ENCODE assay signal across 8 cellular contexts in the genomic region with DNA sequence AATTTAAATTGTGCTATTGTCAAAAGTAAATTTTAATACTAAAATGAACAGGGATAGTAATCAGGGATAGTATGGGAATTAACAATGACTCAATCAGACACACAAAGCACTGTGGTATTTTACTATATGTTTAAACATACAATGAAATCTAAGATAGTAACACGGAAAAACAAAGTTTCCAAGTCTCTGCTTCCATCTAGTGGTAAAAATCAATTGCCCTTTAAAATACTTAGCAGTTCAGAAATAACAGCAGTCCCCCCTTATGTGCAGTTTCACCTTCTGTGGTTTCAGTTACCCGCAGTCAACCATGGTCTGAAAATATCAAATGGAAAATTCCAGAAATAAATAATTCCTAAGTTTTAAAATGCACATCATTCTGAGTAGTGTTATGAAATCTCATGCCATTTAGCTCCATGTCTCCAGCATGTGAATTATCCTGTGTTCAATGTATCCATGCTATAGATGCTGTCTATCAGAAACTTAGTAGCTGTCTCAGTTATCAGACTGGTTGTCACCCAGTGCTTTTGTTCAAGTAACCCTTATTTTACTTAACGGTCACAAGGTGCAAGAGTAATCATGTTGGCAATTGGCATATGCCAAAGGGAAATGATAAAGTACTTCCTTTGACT. TPM values are rescaled to one million over a fixed set of nuclear protein-coding genes. Genes with fewer than 3 reads are reported as not detected.
DNase-seq lines count a peak whose midpoint lies in the region; ATAC-seq, FAIRE-seq and TF ChIP-seq lines count a peak whose summit lies in the region.

No MANE protein-coding gene starts in this region.

- no peak for TF ChIP-seq POLR2A in A549 (IDR thresholded peaks at IDR 0.05; ENCODE audit: low read length)
- no peak for TF ChIP-seq POLR2A in lower leg skin (IDR thresholded peaks at IDR 0.05)

- H3K27me3 Mint-ChIP-seq in T-cell = no peaks in the 10 kb centered on the region

- in situ Hi-C loops in KBM-7 (cut with MboI; ENCODE audit: low pct_unique_long_range_greater_than_20kb, low sequenced_read_pairs) = loop anchor here (25.0 kb wide), 1 partner anchor 302 kb away; no protein-coding TSS in a partner anchor

- no peak for TF ChIP-seq EP300 in A549 (IDR thresholded peaks at IDR 0.05)

- H3K36me3 Mint-ChIP-seq in T-cell = peaks cover 1% of the 10 kb centered on the region

- H3K4me3 ChIP-seq in A549 (no peak overlapping the region), lower leg skin (ENCODE audit: low read depth, poor library complexity, severe bottlenecking) (no peak overlapping the region)

- CTCF ChIA-PET in A549 (lab: Yijun Ruan, JAX) = interaction anchor here (0.8 to 1.7 kb wide), 3 partner anchors 14 to 295 kb away, joined by 3 to 5 read pairs (median 4); no protein-coding TSS in a partner anchor
- CTCF ChIA-PET in T-cell (lab: Charles Lee) = interaction anchor here in 1 of 2 donors (0.5 to 1.0 kb wide), 3 partner anchors 8 to 617 kb away, joined by 3 to 5 read pairs (median 3); no protein-coding TSS in a partner anchor

- WGBS in A549 (ENCODE audit: missing lambda C conversion rate) = 55% methylated on average over 3 of the region's 3 CpGs
- 67 to 72% methylated on average over 3 of the region's 3 CpGs for WGBS in lower leg skin, 2 donors

- H3K27ac ChIP-seq in A549 = no peak overlapping the region

- DNase-seq in A549 (ENCODE audit: low read depth in 1 of 2, low spot score in 1 of 2) = no peak
- peak; percentile 78 for DNase-seq in KBM-7
- no peak for DNase-seq in T-cell
- peak; percentile 8 for DNase-seq in iPS-NIHi7 (ENCODE audit: extremely low spot score)
- DNase-seq in activated CD4-positive, alpha-beta T cell treated with anti-CD3 and anti-CD28 coated beads for 4 hours = no peak
- no peak for DNase-seq in lower leg skin (ENCODE audit: low spot score in 2 of 2)

- peaks cover 0 to 4% (median 0%) of the 10 kb centered on the region in 3 donors for H3K9me3 Mint-ChIP-seq in T-cell

- peaks cover 18 to 19% (median 18%) of the 10 kb centered on the region in 3 donors for H3K4me1 Mint-ChIP-seq in T-cell

- peak; percentile 36 to 49; a peak in 4 of 5 replicates for TF ChIP-seq RAD21 in A549 (conservative IDR thresholded peaks at IDR 0.05 in 1 of 2, IDR thresholded peaks at IDR 0.05 in 1 of 2)

- POLR2A ChIA-PET in A549 (lab: Yijun Ruan, JAX) (no interaction called here), T-cell (lab: Charles Lee) (no interaction called here)

- H3K4me1 ChIP-seq in A549 = no peaks in the 10 kb centered on the region

- H3K27ac Mint-ChIP-seq in T-cell = peak overlapping the region; percentile 9 to 74

- FAIRE-seq in A549 (lab: Jason Lieb, UNC) = no peak

- peak overlapping the region in 1 of 3 donors; percentile 14 for H3K4me3 Mint-ChIP-seq in T-cell

- H3K9me3 ChIP-seq in A549 = no peaks in the 10 kb centered on the region

- ATAC-seq in A549 (peak in 1 of 2 experiments; percentile 56; a peak in 1 of 6 replicates), T-cell (replicated peaks in 1 of 4) (peak in 2 of 4 experiments; percentile 38 to 65), HG02763 (IDR thresholded peaks at IDR 0.05; ENCODE audit: unreplicated experiment) (no peak)

- peak; percentile 52 for TF ChIP-seq CTCF in A549 (IDR thresholded peaks at IDR 0.05)
- TF ChIP-seq CTCF in GM12872 (IDR thresholded peaks at IDR 0.05; ENCODE audit: insufficient read depth, low read depth, low read length) = peak; percentile 48; the same call in 2 of the 3 replicates
- TF ChIP-seq CTCF in lower leg skin (IDR thresholded peaks at IDR 0.05) = no peak

- intact Hi-C loops in lower leg skin (cut with DNase I; ENCODE audit: low total_unique reads) = no loop called here

- no peak overlapping the region for H3K4me2 ChIP-seq in A549

TF ChIP-seq in A549, 52 proteins besides CTCF, POLR2A, EP300 and RAD21:
- TF ChIP-seq RCOR1 (IDR thresholded peaks at IDR 0.05; ENCODE audit: low read depth, low read length) (no peak), HOXB13 (CRISPR knock-in tag; IDR thresholded peaks at IDR 0.05; ENCODE audit: low read depth) (no peak), NR3C1 (IDR thresholded peaks at IDR 0.05) (no peak), CHD2 (IDR thresholded peaks at IDR 0.05; ENCODE audit: low read length, partially characterized antibody) (no peak)

RNA-seq across cellular contexts. Expression of a gene that starts 58.5 kb away (rescaled TPM):
- 38.3 and 50.8 TPM in 2 replicates for polyA plus RNA-seq in A549 (2011; rRNA removed)
- 5.7 and 6.3 TPM in 2 replicates for polyA plus RNA-seq in A549 (2012; cell fraction: cytosol; rRNA removed)
- 8.3 and 11.2 TPM in 2 replicates for polyA plus RNA-seq in A549 (2012; cell fraction: nucleus; rRNA removed)
- 22.3 to 24.8 TPM (median 24.7 TPM) in 3 replicates for polyA plus RNA-seq in A549 (2017; fragmentation: RNase III; extraction: RNeasy Plus Mini Kit Qiagen cat#74134 plus additional on column Dnase treatment)
- 16.6 and 18.0 TPM in 2 replicates for polyA minus RNA-seq in A549 (2011; rRNA and poly(A)+ RNA removed)
- 10 to 100 TPM in 4 of 5 donors, 1 to 10 TPM in 1; 9.6 to 27.6 (median 15.8) TPM for total RNA-seq in T-cell
- total RNA-seq in lower leg skin = 10 to 100 TPM in 3 of 4 donors, 1 to 10 TPM in 1; 9.2 to 16.5 (median 11.7) TPM

Comparison
In these comparisons a context has a peak if more than half of its experiments do, and no peak if none do; other contexts are left out.
1. DNase-seq: peak in KBM-7 (single experiment) and iPS-NIHi7 (single experiment); none in A549 (0 of 2), T-cell (0 of 34), activated CD4-positive, alpha-beta T cell treated with anti-CD3 and anti-CD28 coated beads for 4 hours (0 of 2) and lower leg skin (0 of 2).
2. CTCF ChIP-seq: peak in A549 (single experiment) and GM12872 (single experiment); none in lower leg skin (0 of 3).